ENCODE assay signal across 8 cellular contexts in the genomic region with DNA sequence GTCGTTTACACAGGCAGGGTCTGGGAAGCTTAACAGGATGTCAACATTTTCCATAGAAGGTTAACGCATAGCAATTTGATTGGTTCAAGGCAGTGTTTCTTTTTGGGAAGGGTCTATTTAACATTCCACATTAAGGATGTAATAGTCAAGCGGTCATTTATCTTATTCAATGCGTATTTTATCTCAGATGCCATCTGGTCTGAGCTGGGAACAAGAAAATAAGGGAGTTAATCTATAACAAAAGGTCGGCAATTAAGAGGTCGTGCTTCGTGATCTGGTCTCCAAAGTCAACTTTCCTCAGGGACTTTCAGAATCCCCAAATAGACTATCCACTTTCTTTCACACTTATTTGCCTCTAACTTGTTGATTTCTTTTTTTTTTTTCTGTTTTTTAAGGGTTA. TPM values are rescaled to one million over a fixed set of nuclear protein-coding genes. Genes with fewer than 3 reads are reported as not detected.
DNase-seq lines count a peak whose midpoint lies in the region; ATAC-seq and TF ChIP-seq lines count a peak whose summit lies in the region.

No MANE protein-coding gene starts in this region.

- peaks cover 12 to 36% of the 10 kb centered on the region in 2 donors for H3K4me1 ChIP-seq in thoracic aorta (ENCODE audit: control insufficient read depth in 1 of 2, low read depth in 2 of 2)

- DNase-seq in activated CD8-positive, alpha-beta memory T cell treated with anti-CD3 and anti-CD28 coated beads, Interleukin-2, amount 10 ng/mL, durations not matched to agents 7 days and 5 days, result no peak
- no peak for DNase-seq in activated CD8-positive, alpha-beta memory T cell treated with anti-CD3 and anti-CD28 coated beads, Interleukin-2, amount 50 U/mL, for 4 hours
- DNase-seq in activated naive CD8-positive, alpha-beta T cell treated with anti-CD3 and anti-CD28 coated beads for 36 hours, result no peak
- no peak for DNase-seq in thoracic aorta (ENCODE audit: low spot score)
- DNase-seq in stimulated activated naive CD4-positive, alpha-beta T cell (lab: John Stamatoyannopoulos, UW), result no peak

- ATAC-seq in activated CD8-positive, alpha-beta memory T cell treated with anti-CD3 and anti-CD28 coated beads, Interleukin-2, amount 10 ng/mL, durations not matched to agents 7 days and 5 days, result no peak
- ATAC-seq in thoracic aorta (ENCODE audit: insufficient number of reproducible peaks, low FRiP score, low read depth), result no peak
- ATAC-seq in GM18511 (IDR thresholded peaks at IDR 0.05; ENCODE audit: unreplicated experiment), result no peak
- ATAC-seq in HG02973 (IDR thresholded peaks at IDR 0.05; ENCODE audit: unreplicated experiment), result no peak

- peak overlapping the region; percentile 98 for H3K27ac Mint-ChIP-seq in activated CD8-positive, alpha-beta memory T cell treated with anti-CD3 and anti-CD28 coated beads, Interleukin-2, amount 10 ng/mL, durations not matched to agents 7 days and 5 days
- H3K27ac Mint-ChIP-seq in activated naive CD8-positive, alpha-beta T cell treated with anti-CD3 and anti-CD28 coated beads for 36 hours, result peak overlapping the region; percentile 96

- no peaks in the 10 kb centered on the region for H3K27me3 ChIP-seq in layer of hippocampus (ENCODE audit: control insufficient read depth, insufficient read depth, low read length)
- H3K27me3 ChIP-seq in thoracic aorta (replicated peaks; ENCODE audit: insufficient read depth), result no peaks in the 10 kb centered on the region

- no peaks in the 10 kb centered on the region for H3K9me3 ChIP-seq in thoracic aorta

- TF ChIP-seq CTCF in thoracic aorta (IDR thresholded peaks at IDR 0.05), result no peak

- H3K27me3 Mint-ChIP-seq in activated CD8-positive, alpha-beta memory T cell treated with anti-CD3 and anti-CD28 coated beads, Interleukin-2, amount 10 ng/mL, durations not matched to agents 7 days and 5 days, result no peaks in the 10 kb centered on the region
- H3K27me3 Mint-ChIP-seq in activated naive CD8-positive, alpha-beta T cell treated with anti-CD3 and anti-CD28 coated beads for 36 hours, result no peaks in the 10 kb centered on the region

- H3K4me1 Mint-ChIP-seq in activated CD8-positive, alpha-beta memory T cell treated with anti-CD3 and anti-CD28 coated beads, Interleukin-2, amount 10 ng/mL, durations not matched to agents 7 days and 5 days, result peaks cover 63% of the 10 kb centered on the region
- H3K4me1 Mint-ChIP-seq in activated naive CD8-positive, alpha-beta T cell treated with anti-CD3 and anti-CD28 coated beads for 36 hours, result peaks cover 52% of the 10 kb centered on the region

- peak overlapping the region; percentile 87 for H3K4me3 ChIP-seq in thoracic aorta

- peak overlapping the region; percentile 96 for H3K4me3 Mint-ChIP-seq in activated CD8-positive, alpha-beta memory T cell treated with anti-CD3 and anti-CD28 coated beads, Interleukin-2, amount 10 ng/mL, durations not matched to agents 7 days and 5 days
- H3K4me3 Mint-ChIP-seq in activated naive CD8-positive, alpha-beta T cell treated with anti-CD3 and anti-CD28 coated beads for 36 hours, result peak overlapping the region; percentile 94

- H3K27ac ChIP-seq in layer of hippocampus (ENCODE audit: low read depth, low read length) (peak overlapping the region; percentile 77), thoracic aorta (peak overlapping the region; percentile 72 to 83)

- H3K36me3 Mint-ChIP-seq in activated CD8-positive, alpha-beta memory T cell treated with anti-CD3 and anti-CD28 coated beads, Interleukin-2, amount 10 ng/mL, durations not matched to agents 7 days and 5 days, result peaks cover 63% of the 10 kb centered on the region
- H3K36me3 Mint-ChIP-seq in activated naive CD8-positive, alpha-beta T cell treated with anti-CD3 and anti-CD28 coated beads for 36 hours, result peaks cover 60% of the 10 kb centered on the region

- H3K36me3 ChIP-seq in thoracic aorta, result no peaks in the 10 kb centered on the region

- H3K9me3 Mint-ChIP-seq in activated CD8-positive, alpha-beta memory T cell treated with anti-CD3 and anti-CD28 coated beads, Interleukin-2, amount 10 ng/mL, durations not matched to agents 7 days and 5 days (ENCODE audit: low read depth), result peaks cover 4% of the 10 kb centered on the region
- peaks cover 8% of the 10 kb centered on the region for H3K9me3 Mint-ChIP-seq in activated naive CD8-positive, alpha-beta T cell treated with anti-CD3 and anti-CD28 coated beads for 36 hours

- CTCF ChIA-PET in activated CD8-positive, alpha-beta memory T cell treated with anti-CD3 and anti-CD28 coated beads, Interleukin-2, amount 10 ng/mL, durations not matched to agents 7 days and 5 days (lab: Charles Lee), result interaction anchor here (0.6 to 3.5 kb wide), 9 partner anchors 9 to 230 kb away, joined by 3 to 15 read pairs (median 4); partner anchors contain the start of gene AMN1

RNA-seq across cellular contexts. Expression of gene RESF1, which starts 0.6 kb away (rescaled TPM):
- 100 to 1,000 TPM; 110 to 137 TPM for total RNA-seq in activated CD8-positive, alpha-beta memory T cell treated with anti-CD3 and anti-CD28 coated beads, Interleukin-2, amount 10 ng/mL, durations not matched to agents 7 days and 5 days
- 10 to 100 TPM; 76.5 to 79.1 TPM for total RNA-seq in activated naive CD8-positive, alpha-beta T cell treated with anti-CD3 and anti-CD28 coated beads for 36 hours
- total RNA-seq in thoracic aorta, result 100 to 1,000 TPM in 1 of 2 donors, 10 to 100 TPM in 1; 53.2 to 112 TPM
